Comparison of ENCODE assay signal across 17 cellular contexts in genomic region chr3:137103739-137104138, GRCh38.
"Had no signal": no experiment of that assay in that cellular context is flagged by ENCODE, and none has a peak within 500 bp of the region (broad histone marks: within the 10 kb centered on the region; RNA-seq: fewer than 3 reads in every experiment).

No MANE protein-coding gene starts in this region.

- H3K36me3 Mint-ChIP-seq: activated naive CD4-positive, alpha-beta T cell treated with anti-CD3 and anti-CD28 coated beads, Interleukin-2, amount 50 U/mL, for 72 hours; neural progenitor cell had no signal

- ATAC-seq: activated naive CD4-positive, alpha-beta T cell treated with anti-CD3 and anti-CD28 coated beads, Interleukin-2, amount 50 U/mL, for 72 hours; gastrocnemius medialis; left lung; naive thymus-derived CD8-positive, alpha-beta T cell; sciatic nerve had no signal

- DNase-seq: activated CD4-positive, alpha-beta T cell treated with anti-CD3 and anti-CD28 coated beads for 1 hour; activated CD4-positive, alpha-beta T cell treated with anti-CD3 and anti-CD28 coated beads, Interleukin-2, amount 50 U/mL, for 1 hour; activated T-cell treated with anti-CD3 and anti-CD28 coated beads, Interleukin-2, amount 50 U/mL, for 1 hour; aorta; central memory CD4-positive, alpha-beta T cell; esophagus squamous epithelium; gastrocnemius medialis; hippocampal formation; kidney glomerular epithelial cell; left lung; naive thymus-derived CD8-positive, alpha-beta T cell; stimulated activated CD4-positive, alpha-beta T cell treated with anti-CD3 and anti-CD28 coated beads, Interleukin-2, amount 100 ng/mL, for 48 hours; stimulated activated naive CD4-positive, alpha-beta T cell treated with Interleukin-2 at 50 U/mL for 16 hours; T-helper 9 cell had no signal

- H3K27ac Mint-ChIP-seq: activated naive CD4-positive, alpha-beta T cell treated with anti-CD3 and anti-CD28 coated beads, Interleukin-2, amount 50 U/mL, for 72 hours; naive thymus-derived CD8-positive, alpha-beta T cell; neural progenitor cell had no signal

- H3K9me3 Mint-ChIP-seq: activated naive CD4-positive, alpha-beta T cell treated with anti-CD3 and anti-CD28 coated beads, Interleukin-2, amount 50 U/mL, for 72 hours; naive thymus-derived CD8-positive, alpha-beta T cell; neural progenitor cell had no signal

- H3K4me3 Mint-ChIP-seq: naive thymus-derived CD8-positive, alpha-beta T cell; neural progenitor cell had no signal
